25 cellular contexts compared by ENCODE assay signal in the genomic region with DNA sequence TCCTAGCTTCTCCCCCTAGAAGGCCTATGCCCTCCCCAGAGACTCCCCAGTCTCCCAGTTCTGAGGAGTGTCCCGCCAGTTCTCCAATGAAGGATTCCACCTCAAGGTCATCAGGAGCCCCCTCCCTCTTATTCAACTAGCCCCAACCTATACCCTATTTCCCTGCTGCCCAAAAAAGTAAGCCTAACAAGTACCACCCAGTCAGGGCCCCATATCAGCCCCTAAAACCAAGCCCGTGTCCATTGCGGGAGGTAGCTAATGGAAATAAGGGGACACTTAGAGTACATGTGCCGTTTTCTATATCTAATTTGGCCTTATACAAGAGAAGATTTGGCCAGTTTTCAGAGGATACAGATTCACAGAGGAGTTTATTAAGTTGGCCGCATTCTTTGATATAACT.
"Had no signal": no experiment of that assay in that cellular context is flagged by ENCODE, and none has a peak within 500 bp of the region (broad histone marks: within the 10 kb centered on the region; RNA-seq: fewer than 3 reads in every experiment).

No MANE protein-coding gene starts in this region.

- H3K27me3 ChIP-seq: right lobe of liver, tibial nerve, uterus had no signal

- H3K27ac Mint-ChIP-seq: dendritic cell treated with granulocyte-macrophage colony-stimulating factor and Interleukin-4, amounts not matched to agents 40 ng/mL and 50 ng/mL, for 4 days; naive thymus-derived CD4-positive, alpha-beta T cell; stimulated activated naive B cell treated with anti-CD40 and anti-IgM and Interleukin-4, amounts not matched to agents 10 μg/mL and 1 μg/mL and 100 μg/mL, for 72 hours; stimulated activated naive CD8-positive, alpha-beta T cell treated with anti-CD3 and anti-CD28 coated beads, Interleukin-15, Interleukin-2, amounts not matched to agents 100 ng/mL and 50 ng/mL, for 24 hours had no signal

- ATAC-seq: foreskin keratinocyte; gastroesophageal sphincter; heart right ventricle; left cardiac atrium; left lung; naive thymus-derived CD4-positive, alpha-beta T cell; pancreas; right lobe of liver; stimulated activated naive B cell treated with anti-CD40 and anti-IgM and Interleukin-4, amounts not matched to agents 10 μg/mL and 1 μg/mL and 100 μg/mL, for 72 hours; upper lobe of right lung had no signal

- H3K4me1 ChIP-seq: esophagus muscularis mucosa, foreskin keratinocyte, gastroesophageal sphincter, heart right ventricle, left lung, pancreas, right lobe of liver, tibial nerve, upper lobe of right lung, uterus had no signal

- H3K36me3 Mint-ChIP-seq: naive thymus-derived CD4-positive, alpha-beta T cell; stimulated activated naive B cell treated with anti-CD40 and anti-IgM and Interleukin-4, amounts not matched to agents 10 μg/mL and 1 μg/mL and 100 μg/mL, for 72 hours had no signal

- H3K4me3 ChIP-seq: esophagus muscularis mucosa, gastroesophageal sphincter, heart right ventricle, left lung, pancreas, right lobe of liver, thoracic aorta, tibial nerve, upper lobe of right lung, uterus had no signal

- H3K9me3 Mint-ChIP-seq: dendritic cell treated with granulocyte-macrophage colony-stimulating factor and Interleukin-4, amounts not matched to agents 40 ng/mL and 50 ng/mL, for 4 days; stimulated activated naive B cell treated with anti-CD40 and anti-IgM and Interleukin-4, amounts not matched to agents 10 μg/mL and 1 μg/mL and 100 μg/mL, for 72 hours; stimulated activated naive CD8-positive, alpha-beta T cell treated with anti-CD3 and anti-CD28 coated beads, Interleukin-15, Interleukin-2, amounts not matched to agents 100 ng/mL and 50 ng/mL, for 24 hours had no signal

- DNase-seq: effector memory CD4-positive, alpha-beta T cell; foreskin keratinocyte; heart right ventricle; hippocampal formation; left cardiac atrium; left lung; mesenchymal stem cell; midbrain; naive thymus-derived CD4-positive, alpha-beta T cell; occipital lobe; pancreas; retina; right lobe of liver; small intestine; stimulated activated CD4-positive, alpha-beta T cell treated with anti-CD3 and anti-CD28 coated beads, Interleukin-15, amount 100 ng/mL, for 24 hours; stimulated activated CD4-positive, alpha-beta T cell treated with anti-CD3 and anti-CD28 coated beads, Interleukin-2, amount 100 ng/mL, for 48 hours; stimulated activated naive B cell treated with anti-CD40 and anti-IgM and Interleukin-4, amounts not matched to agents 10 μg/mL and 1 μg/mL and 100 μg/mL, for 72 hours; upper lobe of right lung; uterus had no signal

- H3K4me3 Mint-ChIP-seq: dendritic cell treated with granulocyte-macrophage colony-stimulating factor and Interleukin-4, amounts not matched to agents 40 ng/mL and 50 ng/mL, for 4 days; naive thymus-derived CD4-positive, alpha-beta T cell; stimulated activated naive B cell treated with anti-CD40 and anti-IgM and Interleukin-4, amounts not matched to agents 10 μg/mL and 1 μg/mL and 100 μg/mL, for 72 hours; stimulated activated naive CD8-positive, alpha-beta T cell treated with anti-CD3 and anti-CD28 coated beads, Interleukin-15, Interleukin-2, amounts not matched to agents 100 ng/mL and 50 ng/mL, for 24 hours had no signal

- H3K9me3 ChIP-seq: esophagus muscularis mucosa, gastroesophageal sphincter, heart right ventricle, left lung, pancreas, right lobe of liver, thoracic aorta, tibial nerve, upper lobe of right lung, uterus had no signal

- H3K27ac ChIP-seq: esophagus muscularis mucosa, foreskin keratinocyte, gastroesophageal sphincter, heart right ventricle, left lung, pancreas, right lobe of liver, thoracic aorta, tibial nerve, upper lobe of right lung, uterus had no signal

- H3K4me1 Mint-ChIP-seq: stimulated activated naive B cell treated with anti-CD40 and anti-IgM and Interleukin-4, amounts not matched to agents 10 μg/mL and 1 μg/mL and 100 μg/mL, for 72 hours had no signal
